In genomic region chr10:31760674-31761081, GRCh38 we compare ENCODE assay signal across 8 cellular contexts.
DNase-seq lines count a peak whose midpoint lies in the region; ATAC-seq and TF ChIP-seq lines count a peak whose summit lies in the region.

No MANE protein-coding gene starts in this region.

- POLR2A ChIA-PET in activated B cell treated with CpG ODN at 0.5 μM for 24 hours (lab: Charles Lee): interaction anchor here (0.5 to 1.8 kb wide), 3 partner anchors 673 to 1343 kb away, joined by 3 to 15 read pairs (median 3); partner anchors contain the start of gene ZNF438

- H3K27ac Mint-ChIP-seq in activated B cell treated with CpG ODN at 0.5 μM for 24 hours: peak overlapping the region; percentile 91
- H3K27ac Mint-ChIP-seq in stimulated activated effector memory CD8-positive, alpha-beta T cell treated with anti-CD3 and anti-CD28 coated beads, Interleukin-12 subunit alpha, Interleukin-12 subunit beta, amount 100 ng/mL, for 72 hours: peak overlapping the region; percentile 98

- WGBS in HUES64: 62% methylated on average over 8 of the region's 8 CpGs

- peak overlapping the region; percentile 85 for H3K4me3 Mint-ChIP-seq in activated B cell treated with CpG ODN at 0.5 μM for 24 hours
- H3K4me3 Mint-ChIP-seq in stimulated activated effector memory CD8-positive, alpha-beta T cell treated with anti-CD3 and anti-CD28 coated beads, Interleukin-12 subunit alpha, Interleukin-12 subunit beta, amount 100 ng/mL, for 72 hours: peak overlapping the region; percentile 89

- H3K9me3 ChIP-seq in HUES64 (ENCODE audit: insufficient read depth, low read depth, low read length) (0 out of 2 replicates have a peak, but pooled peaks cover 2% of the 10 kb centered on the region), iPS-18a (ENCODE audit: control insufficient read depth, low read depth, low read length) (no peaks in the 10 kb centered on the region)

- intact Hi-C loops in activated B cell treated with CpG ODN at 0.5 μM for 24 hours (cut with micrococcal nuclease): loop anchor here (1.0 to 10.0 kb wide), 13 partner anchors 53 to 1412 kb away; partner anchors contain the start of genes ARHGAP12, ITGB1, KIF5B and MTPAP
- intact Hi-C loops in head of caudate nucleus (cut with DNase I): loop anchor here (5.0 kb wide), 1 partner anchor 728 kb away; the partner anchor contains the start of gene ZNF438

- no peaks in the 10 kb centered on the region for H3K27me3 Mint-ChIP-seq in activated B cell treated with CpG ODN at 0.5 μM for 24 hours

- H3K4me3 ChIP-seq in HUES64 (ENCODE audit: low read length) (peak overlapping the region; percentile 55), iPS-18a (ENCODE audit: low read length) (peak overlapping the region; percentile 55)

- CTCF ChIA-PET in activated B cell treated with CpG ODN at 0.5 μM for 24 hours (lab: Charles Lee): no interaction called here

- peak overlapping the region; percentile 56 for H3K9ac ChIP-seq in HUES64 (ENCODE audit: low read depth, low read length)
- peak overlapping the region; percentile 30 for H3K9ac ChIP-seq in iPS-18a (ENCODE audit: low read length)

- peaks cover 2% of the 10 kb centered on the region for H3K9me3 Mint-ChIP-seq in activated B cell treated with CpG ODN at 0.5 μM for 24 hours
- no peaks in the 10 kb centered on the region for H3K9me3 Mint-ChIP-seq in stimulated activated effector memory CD8-positive, alpha-beta T cell treated with anti-CD3 and anti-CD28 coated beads, Interleukin-12 subunit alpha, Interleukin-12 subunit beta, amount 100 ng/mL, for 72 hours

- H3K36me3 ChIP-seq in HUES64 (ENCODE audit: insufficient read depth, low read length) (no peaks in the 10 kb centered on the region), iPS-18a (ENCODE audit: control insufficient read depth, low read depth, low read length) (no peaks in the 10 kb centered on the region)

- H3K4me1 ChIP-seq in HUES64 (ENCODE audit: insufficient read depth, low read length): peaks cover 36% of the 10 kb centered on the region
- peaks cover 34% of the 10 kb centered on the region for H3K4me1 ChIP-seq in iPS-18a (ENCODE audit: control insufficient read depth, low read depth, low read length)

- DNase-seq in activated B cell treated with CpG ODN at 0.5 μM for 24 hours (no peak), NCI-H1048 (lab: John Stamatoyannopoulos, UW) (no peak), head of caudate nucleus (no peak)
- no peak for DNase-seq in stimulated activated effector memory CD8-positive, alpha-beta T cell treated with anti-CD3 and anti-CD28 coated beads, Interleukin-12 subunit alpha, Interleukin-12 subunit beta, amount 100 ng/mL, for 72 hours (ENCODE audit: low spot score in 2 of 2)

- H3K36me3 Mint-ChIP-seq in activated B cell treated with CpG ODN at 0.5 μM for 24 hours (ENCODE audit: low read depth): peaks cover 3% of the 10 kb centered on the region
- peaks cover 13% of the 10 kb centered on the region for H3K36me3 Mint-ChIP-seq in stimulated activated effector memory CD8-positive, alpha-beta T cell treated with anti-CD3 and anti-CD28 coated beads, Interleukin-12 subunit alpha, Interleukin-12 subunit beta, amount 100 ng/mL, for 72 hours

- ATAC-seq in activated B cell treated with CpG ODN at 0.5 μM for 24 hours (ENCODE audit: low read depth): no peak
- no peak for ATAC-seq in stimulated activated effector memory CD8-positive, alpha-beta T cell treated with anti-CD3 and anti-CD28 coated beads, Interleukin-12 subunit alpha, Interleukin-12 subunit beta, amount 100 ng/mL, for 72 hours
- ATAC-seq in GM19328 (IDR thresholded peaks at IDR 0.05; ENCODE audit: unreplicated experiment): no peak
- no peak for ATAC-seq in HG03342 (IDR thresholded peaks at IDR 0.05; ENCODE audit: unreplicated experiment)

- TF ChIP-seq CTCF in activated B cell treated with CpG ODN at 0.5 μM for 24 hours (IDR thresholded peaks at IDR 0.05): no peak

- H3K27me3 ChIP-seq in HUES64 (ENCODE audit: insufficient read depth, low read length) (no peaks in the 10 kb centered on the region), iPS-18a (ENCODE audit: control insufficient read depth, insufficient read depth, low read length) (no peaks in the 10 kb centered on the region)

- peaks cover 13% of the 10 kb centered on the region for H3K4me1 Mint-ChIP-seq in activated B cell treated with CpG ODN at 0.5 μM for 24 hours
- peaks cover 14% of the 10 kb centered on the region for H3K4me1 Mint-ChIP-seq in stimulated activated effector memory CD8-positive, alpha-beta T cell treated with anti-CD3 and anti-CD28 coated beads, Interleukin-12 subunit alpha, Interleukin-12 subunit beta, amount 100 ng/mL, for 72 hours

- no peak overlapping the region; the same call in 1 of the 2 replicates for H3K27ac ChIP-seq in HUES64 (ENCODE audit: low read depth, low read length)
- H3K27ac ChIP-seq in iPS-18a (ENCODE audit: low read length): peak overlapping the region; percentile 37
